9 cellular contexts compared by ENCODE assay signal in genomic region chr16:50666658-50667496, GRCh38. TPM values are rescaled to one million over a fixed set of nuclear protein-coding genes. Genes with fewer than 3 reads are reported as not detected.
DNase-seq lines count a peak whose midpoint lies in the region; ATAC-seq and TF ChIP-seq lines count a peak whose summit lies in the region.
"Had no signal": no experiment of that assay in that cellular context is flagged by ENCODE, and none has a peak within 500 bp of the region (broad histone marks: within the 10 kb centered on the region; RNA-seq: fewer than 3 reads in every experiment).

No MANE protein-coding gene starts in this region.

- no peak for TF ChIP-seq CTCF in mucosa of descending colon (IDR thresholded peaks at IDR 0.05)

- H3K9me3 ChIP-seq in mucosa of descending colon = peaks cover 8% of the 10 kb centered on the region

- peak; percentile 86 for ATAC-seq in HG03103 (IDR thresholded peaks at IDR 0.05; ENCODE audit: low read depth, unreplicated experiment)
- peak; percentile 61 for ATAC-seq in mucosa of descending colon

- intact Hi-C loops in mucosa of descending colon (cut with DNase I, micrococcal nuclease) = loop anchor here (5.0 to 10.0 kb wide), 2 partner anchors 292 to 645 kb away; no protein-coding TSS in a partner anchor

- DNase-seq in NK-92 treated with Interleukin-12 subunit alpha and Interleukin-12 subunit beta, amount 100 ng/mL, for 24 hours (lab: John Stamatoyannopoulos, UW) = peak; percentile 20
- DNase-seq in NK-92 (lab: John Stamatoyannopoulos, UW; ENCODE audit: unreplicated experiment) = no peak
- DNase-seq in activated CD4-positive, alpha-beta T cell treated with anti-CD3 and anti-CD28 coated beads for 1 hour = peak; percentile 33
- DNase-seq in mucosa of descending colon = no peak
- no peak for DNase-seq in ACHN
- DNase-seq in NCI-H2029 (lab: John Stamatoyannopoulos, UW) = no peak
- no peak for DNase-seq in NCI-H1694 (lab: John Stamatoyannopoulos, UW)

- no peaks in the 10 kb centered on the region for H3K36me3 ChIP-seq in mucosa of descending colon (ENCODE audit: low read depth)

- in situ Hi-C loops in ACHN (cut with HindIII; ENCODE audit: low pct_ligation_motif_present, low pct_unique_long_range_greater_than_20kb, low sequenced_read_pairs) = no loop called here

- no peak overlapping the region for H3K4me3 ChIP-seq in mucosa of descending colon

- H3K4me1 ChIP-seq in mucosa of descending colon (ENCODE audit: low read depth) = no peaks in the 10 kb centered on the region

RNA-seq across cellular contexts. Expression of gene SNX20, which starts 14.2 kb away (rescaled TPM):
- total RNA-seq in mucosa of descending colon = 1 to 10 TPM; 1.4 to 2.9 (median 1.7) TPM
- total RNA-seq: SK-MEL-5 had no signal

RNA-seq across cellular contexts. Expression of gene NOD2, which starts 26.5 kb away (rescaled TPM):
- total RNA-seq in mucosa of descending colon = 1 to 10 TPM in 2 of 3 donors, under 1 TPM in 1; 0.87 to 2.4 (median 2.0) TPM
- total RNA-seq: SK-MEL-5 had no signal

Comparison
In these comparisons a context has a peak if more than half of its experiments do, and no peak if none do; other contexts are left out.
1. DNase-seq: peak in NK-92 treated with Interleukin-12 subunit alpha and Interleukin-12 subunit beta, amount 100 ng/mL, for 24 hours (single experiment) and activated CD4-positive, alpha-beta T cell treated with anti-CD3 and anti-CD28 coated beads for 1 hour (single experiment); none in NK-92 (single experiment), mucosa of descending colon (0 of 3), ACHN (single experiment), NCI-H2029 (single experiment) and NCI-H1694 (single experiment).